In the genomic region with DNA sequence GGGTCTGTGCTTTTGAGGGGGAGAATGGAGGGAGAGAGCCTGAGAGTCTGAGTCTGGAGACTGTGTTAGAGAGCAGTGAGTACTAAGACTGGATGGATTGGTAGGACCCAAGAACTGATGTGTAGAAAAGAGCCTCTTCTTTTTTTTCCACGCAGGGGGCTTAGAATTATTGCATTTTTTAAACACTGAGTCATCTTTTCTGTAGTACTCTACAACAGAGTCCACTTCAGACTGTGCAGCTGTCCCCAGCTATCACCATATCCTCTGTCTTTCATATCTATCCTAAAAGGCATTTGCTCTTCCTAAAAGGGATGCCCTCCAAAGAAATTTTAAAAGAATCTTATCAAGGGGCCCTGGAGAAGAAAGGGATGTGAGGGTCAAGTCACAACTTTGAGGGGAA, we compare ENCODE assay signal across 23 cellular contexts.
"Had no signal": no experiment of that assay in that cellular context is flagged by ENCODE, and none has a peak within 500 bp of the region (broad histone marks: within the 10 kb centered on the region; RNA-seq: fewer than 3 reads in every experiment).

No MANE protein-coding gene starts in this region.

- H3K36me3 Mint-ChIP-seq: activated naive CD4-positive, alpha-beta T cell treated with anti-CD3 and anti-CD28 coated beads, Interleukin-2, amount 10 ng/mL, durations not matched to agents 7 days and 5 days; activated naive CD8-positive, alpha-beta T cell treated with anti-CD3 and anti-CD28 coated beads, Interleukin-2, amount 10 ng/mL, durations not matched to agents 7 days and 5 days; brain; mesothelial cell of epicardium; natural killer cell had no signal

- H3K9me3 ChIP-seq: ascending aorta, gastroesophageal sphincter, spleen, tibial nerve had no signal

- H3K27me3 Mint-ChIP-seq: activated naive CD4-positive, alpha-beta T cell treated with anti-CD3 and anti-CD28 coated beads, Interleukin-2, amount 10 ng/mL, durations not matched to agents 7 days and 5 days; brain had no signal

- H3K27me3 ChIP-seq: ascending aorta, gastroesophageal sphincter, spleen, tibial nerve had no signal

- H3K4me1 ChIP-seq: ascending aorta, gastroesophageal sphincter, spleen, tibial nerve had no signal

- H3K27ac Mint-ChIP-seq: activated naive CD4-positive, alpha-beta T cell treated with anti-CD3 and anti-CD28 coated beads, Interleukin-2, amount 10 ng/mL, durations not matched to agents 7 days and 5 days; activated naive CD8-positive, alpha-beta T cell treated with anti-CD3 and anti-CD28 coated beads, Interleukin-2, amount 10 ng/mL, durations not matched to agents 7 days and 5 days; brain; mesothelial cell of epicardium; natural killer cell; T-helper 2 cell treated with Interferon-gamma antibody and Interleukin-4, amounts not matched to agents 5 μg/mL and 100 μg/mL, for 36 hours had no signal

- H3K4me1 Mint-ChIP-seq: activated naive CD4-positive, alpha-beta T cell treated with anti-CD3 and anti-CD28 coated beads, Interleukin-2, amount 10 ng/mL, durations not matched to agents 7 days and 5 days; activated naive CD8-positive, alpha-beta T cell treated with anti-CD3 and anti-CD28 coated beads, Interleukin-2, amount 10 ng/mL, durations not matched to agents 7 days and 5 days; mesothelial cell of epicardium; natural killer cell had no signal

- H3K27ac ChIP-seq: ascending aorta, gastroesophageal sphincter, spleen, tibial nerve had no signal

- DNase-seq: activated CD4-positive, alpha-beta T cell treated with anti-CD3 and anti-CD28 coated beads for 4 hours; activated CD4-positive, alpha-beta T cell treated with anti-CD3 and anti-CD28 coated beads, Interleukin-2, amount 50 U/mL, for 4 hours; activated effector memory CD4-positive, alpha-beta T cell treated with anti-CD3 and anti-CD28 coated beads, Interleukin-2, amount 50 U/mL, for 16 hours; activated naive CD4-positive, alpha-beta T cell treated with anti-CD3 and anti-CD28 coated beads, Interleukin-2, amount 10 ng/mL, durations not matched to agents 7 days and 5 days; activated naive CD8-positive, alpha-beta T cell treated with anti-CD3 and anti-CD28 coated beads, Interleukin-2, amount 10 ng/mL, durations not matched to agents 7 days and 5 days; activated T-cell treated with anti-CD3 and anti-CD28 coated beads for 4 hours; cortex of kidney; head of caudate nucleus; hippocampal formation; left colon; mammary epithelial cell; natural killer cell; posterior cingulate gyrus; right cardiac atrium; spleen; stimulated activated CD4-positive, alpha-beta T cell treated with anti-CD3 and anti-CD28 coated beads, Interleukin-2, amount 100 ng/mL, for 48 hours; stimulated activated naive CD4-positive, alpha-beta T cell treated with Interleukin-2 at 50 U/mL for 16 hours had no signal

- H3K36me3 ChIP-seq: ascending aorta, gastroesophageal sphincter, spleen, tibial nerve had no signal

- H3K4me3 ChIP-seq: ascending aorta, gastroesophageal sphincter, spleen, tibial nerve had no signal

- H3K9me3 Mint-ChIP-seq: activated naive CD4-positive, alpha-beta T cell treated with anti-CD3 and anti-CD28 coated beads, Interleukin-2, amount 10 ng/mL, durations not matched to agents 7 days and 5 days; activated naive CD8-positive, alpha-beta T cell treated with anti-CD3 and anti-CD28 coated beads, Interleukin-2, amount 10 ng/mL, durations not matched to agents 7 days and 5 days; mesothelial cell of epicardium; T-helper 2 cell treated with Interferon-gamma antibody and Interleukin-4, amounts not matched to agents 5 μg/mL and 100 μg/mL, for 36 hours had no signal

- H3K4me3 Mint-ChIP-seq: activated naive CD4-positive, alpha-beta T cell treated with anti-CD3 and anti-CD28 coated beads, Interleukin-2, amount 10 ng/mL, durations not matched to agents 7 days and 5 days; activated naive CD8-positive, alpha-beta T cell treated with anti-CD3 and anti-CD28 coated beads, Interleukin-2, amount 10 ng/mL, durations not matched to agents 7 days and 5 days; brain; mesothelial cell of epicardium; natural killer cell; T-helper 2 cell treated with Interferon-gamma antibody and Interleukin-4, amounts not matched to agents 5 μg/mL and 100 μg/mL, for 36 hours had no signal
